In the genomic region with DNA sequence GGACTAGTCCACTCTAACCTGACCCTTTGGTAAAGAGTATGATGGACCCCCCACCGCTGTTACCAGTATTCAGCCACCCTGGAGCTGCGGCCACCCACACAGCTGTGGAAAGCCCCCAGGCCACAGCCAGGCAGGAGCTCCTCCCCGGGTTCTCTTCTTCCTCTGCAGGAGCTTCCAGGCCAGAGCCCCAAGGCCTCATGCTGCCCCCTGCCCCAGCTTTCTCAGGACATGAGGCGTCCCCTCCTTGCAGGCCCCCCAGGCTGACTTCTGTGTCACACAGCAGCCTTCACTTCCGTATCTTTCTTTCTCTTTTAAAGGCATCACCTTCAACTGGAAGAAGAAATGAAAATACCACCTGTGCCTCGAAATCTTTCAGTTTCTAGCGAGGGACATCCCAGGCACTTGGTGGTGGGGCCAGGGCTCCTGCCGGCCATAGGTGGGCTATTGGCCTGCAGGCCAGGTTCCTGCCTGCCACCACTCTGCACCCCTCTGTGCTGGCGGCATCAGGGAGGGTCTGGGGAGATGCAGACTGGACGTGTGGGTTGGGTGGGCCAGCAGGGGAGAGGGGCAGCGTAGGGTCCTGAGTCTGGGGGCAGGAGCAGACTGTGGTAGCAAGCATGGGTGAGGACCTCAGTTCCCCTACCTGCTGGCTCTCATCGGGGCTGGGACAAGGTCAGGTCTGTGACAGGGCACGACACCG, we compare ENCODE assay signal across 8 cellular contexts.
DNase-seq lines count a peak whose midpoint lies in the region; ATAC-seq lines count a peak whose summit lies in the region.

No MANE protein-coding gene starts in this region.

- H3K36me3 ChIP-seq in adipocyte (ENCODE audit: control insufficient read depth, insufficient read depth, low read length, severe bottlenecking), result peaks cover 5% of the 10 kb centered on the region
- H3K36me3 ChIP-seq in subcutaneous abdominal adipose tissue (ENCODE audit: control insufficient read depth in 5 of 5, insufficient read depth in 5 of 5, low read length in 5 of 5), result peaks cover 0 to 10% (median 8%) of the 10 kb centered on the region in 5 donors

- ATAC-seq in HG02981 (IDR thresholded peaks at IDR 0.05; ENCODE audit: unreplicated experiment), result peak; percentile 50

- no peaks in the 10 kb centered on the region for H3K9me3 ChIP-seq in adipocyte (ENCODE audit: control insufficient read depth, low read length)
- H3K9me3 ChIP-seq in subcutaneous abdominal adipose tissue (ENCODE audit: control insufficient read depth in 5 of 5, low read length in 5 of 5), result no peaks in the 10 kb centered on the region

- H3K4me3 ChIP-seq in adipocyte (ENCODE audit: low read length) (no peak overlapping the region), subcutaneous abdominal adipose tissue (ENCODE audit: low read depth in 1 of 5, low read length in 5 of 5) (peak overlapping the region in 2 of 5 donors; percentile 42 to 52)

- peak overlapping the region; percentile 65 for H3K9ac ChIP-seq in adipocyte (ENCODE audit: low read length)
- peak overlapping the region in 3 of 5 donors; percentile 16 to 63 (median 46) for H3K9ac ChIP-seq in subcutaneous abdominal adipose tissue (ENCODE audit: low read length in 5 of 5)

- peak overlapping the region; percentile 57 for H3K27ac ChIP-seq in subcutaneous abdominal adipose tissue (ENCODE audit: low read depth, low read length)

- no peaks in the 10 kb centered on the region for H3K27me3 ChIP-seq in adipocyte (replicated peaks; ENCODE audit: control insufficient read depth, insufficient read depth, low read length)
- H3K27me3 ChIP-seq in subcutaneous abdominal adipose tissue (ENCODE audit: control insufficient read depth in 5 of 5, insufficient read depth in 4 of 5, low read length in 5 of 5), result no peaks in the 10 kb centered on the region

- DNase-seq in activated CD8-positive, alpha-beta memory T cell treated with anti-CD3 and anti-CD28 coated beads, Interleukin-2, amount 50 U/mL, for 48 hours, result peak; percentile 78
- no peak for DNase-seq in activated CD8-positive, alpha-beta memory T cell treated with anti-CD3 and anti-CD28 coated beads, Interleukin-2, amount 50 U/mL, for 4 hours
- DNase-seq in adipocyte (ENCODE audit: low read depth) (no peak), CD1c-positive myeloid dendritic cell (ENCODE audit: extremely low spot score) (no peak), RKO (ENCODE audit: low spot score) (no peak), COLO668 (lab: John Stamatoyannopoulos, UW; ENCODE audit: unreplicated experiment) (no peak)

- H3K4me1 ChIP-seq in adipocyte (ENCODE audit: control insufficient read depth, insufficient read depth, low read length), result peaks cover 67% of the 10 kb centered on the region
- peaks cover 41 to 100% (median 98%) of the 10 kb centered on the region in 5 donors for H3K4me1 ChIP-seq in subcutaneous abdominal adipose tissue (ENCODE audit: control insufficient read depth in 5 of 5, insufficient read depth in 5 of 5, low read length in 5 of 5)
